Comparison of ENCODE assay signal across 8 cellular contexts in genomic region chr6:43477235-43478007, GRCh38. TPM values are rescaled to one million over a fixed set of nuclear protein-coding genes. Genes with fewer than 3 reads are reported as not detected.
DNase-seq lines count a peak whose midpoint lies in the region; ATAC-seq, FAIRE-seq and TF ChIP-seq lines count a peak whose summit lies in the region.

A gene with protein sequence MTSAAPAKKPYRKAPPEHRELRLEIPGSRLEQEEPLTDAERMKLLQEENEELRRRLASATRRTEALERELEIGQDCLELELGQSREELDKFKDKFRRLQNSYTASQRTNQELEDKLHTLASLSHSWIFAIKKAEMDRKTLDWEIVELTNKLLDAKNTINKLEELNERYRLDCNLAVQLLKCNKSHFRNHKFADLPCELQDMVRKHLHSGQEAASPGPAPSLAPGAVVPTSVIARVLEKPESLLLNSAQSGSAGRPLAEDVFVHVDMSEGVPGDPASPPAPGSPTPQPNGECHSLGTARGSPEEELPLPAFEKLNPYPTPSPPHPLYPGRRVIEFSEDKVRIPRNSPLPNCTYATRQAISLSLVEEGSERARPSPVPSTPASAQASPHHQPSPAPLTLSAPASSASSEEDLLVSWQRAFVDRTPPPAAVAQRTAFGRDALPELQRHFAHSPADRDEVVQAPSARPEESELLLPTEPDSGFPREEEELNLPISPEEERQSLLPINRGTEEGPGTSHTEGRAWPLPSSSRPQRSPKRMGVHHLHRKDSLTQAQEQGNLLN (plus strand): TSS chr6:43477570. CDS start chr6:43499002, 21,432 bp downstream.

- H3K36me3 ChIP-seq in CD4-positive, alpha-beta memory T cell (ENCODE audit: insufficient read depth, low read length) = no peaks in the 10 kb centered on the region
- H3K36me3 ChIP-seq in HUES6 (ENCODE audit: control insufficient read depth, insufficient read depth, low read length) = no peaks in the 10 kb centered on the region
- no peaks in the 10 kb centered on the region for H3K36me3 ChIP-seq in OCI-LY1 (ENCODE audit: insufficient read depth, low read length)
- no peaks in the 10 kb centered on the region for H3K36me3 ChIP-seq in endothelial cell of umbilical vein (ENCODE audit: control insufficient read depth in 2 of 2, extremely low read depth in 1 of 2, insufficient read depth in 2 of 2, low read length in 2 of 2)

- FAIRE-seq in endothelial cell of umbilical vein (lab: Jason Lieb, UNC) = peak; percentile 93

- dilution Hi-C loops in endothelial cell of umbilical vein (cut with MboI; ENCODE audit: extremely low pct_ligation_motif_present, low sequenced_read_pairs) = no loop called here

- H3K4me3 ChIP-seq in CD4-positive, alpha-beta memory T cell (ENCODE audit: low read length in 2 of 2) = peak within 1 kb of the TSS; percentile 45 to 69
- peak within 1 kb of the TSS; percentile 71 for H3K4me3 ChIP-seq in HUES6 (ENCODE audit: low read depth, low read length)
- H3K4me3 ChIP-seq in OCI-LY1 (ENCODE audit: low read depth, low read length, poor library complexity, severe bottlenecking) = peak within 1 kb of the TSS; percentile 72
- H3K4me3 ChIP-seq in endothelial cell of umbilical vein (replicated peaks in 1 of 3; ENCODE audit: insufficient read depth in 1 of 3, low read depth in 1 of 3, low read length in 3 of 3) = peak within 1 kb of the TSS; percentile 82 to 96 (median 91)

- H3K79me2 ChIP-seq in OCI-LY1 (ENCODE audit: insufficient read depth, low read length) (no peaks in the 10 kb centered on the region), endothelial cell of umbilical vein (ENCODE audit: control insufficient read depth, insufficient read depth, low read length) (peaks cover 16% of the 10 kb centered on the region)

- peak within 1 kb of the TSS; percentile 89 to 99 (median 97) for H3K27ac Mint-ChIP-seq in CD4-positive, alpha-beta memory T cell

- H3K9me1 ChIP-seq in endothelial cell of umbilical vein (replicated peaks; ENCODE audit: control insufficient read depth, extremely low read depth, insufficient read depth, low read length) = no peaks in the 10 kb centered on the region

- peak; percentile 89 for TF ChIP-seq POLR2A in endothelial cell of umbilical vein (IDR thresholded peaks at IDR 0.05; ENCODE audit: low read depth, low read length)

- H2AFZ ChIP-seq in OCI-LY1 (ENCODE audit: low read length) = peak within 1 kb of the TSS; percentile 50
- H2AFZ ChIP-seq in endothelial cell of umbilical vein (ENCODE audit: low read depth, low read length) = peak within 1 kb of the TSS; percentile 91

- intact Hi-C loops in CD4-positive, alpha-beta memory T cell (cut with micrococcal nuclease) = loop anchor here (1.0 kb wide), 4 partner anchors 22 to 108 kb away; partner anchors contain the start of genes DLK2, POLR1C and ZNF318
- intact Hi-C loops in endothelial cell of umbilical vein (cut with micrococcal nuclease) = loop anchor here (2.0 kb wide), 1 partner anchor 23 kb away; the partner anchor contains the start of gene DLK2

- peak; percentile 93 to 96 (median 94) for DNase-seq in CD4-positive, alpha-beta memory T cell
- peak; percentile 99 for DNase-seq in activated CD8-positive, alpha-beta memory T cell treated with anti-CD3 and anti-CD28 coated beads, Interleukin-2, amount 50 U/mL, for 48 hours
- DNase-seq in endothelial cell of umbilical vein (ENCODE audit: low read depth, low spot score) = peak; percentile 89
- peak; percentile 92 for DNase-seq in midbrain (lab: John Stamatoyannopoulos, UW)
- DNase-seq in stimulated activated CD8-positive, alpha-beta memory T cell treated with anti-CD3 and anti-CD28 coated beads, Interleukin-15, amount 100 ng/mL, for 48 hours (ENCODE audit: low read depth in 2 of 2) = peak; percentile 95

- peak within 1 kb of the TSS; percentile 85 to 97 (median 92) for H3K4me3 Mint-ChIP-seq in CD4-positive, alpha-beta memory T cell

- H3K27me3 Mint-ChIP-seq in CD4-positive, alpha-beta memory T cell = no peaks in the 10 kb centered on the region

- no peaks in the 10 kb centered on the region for H3K9me3 ChIP-seq in CD4-positive, alpha-beta memory T cell (ENCODE audit: control insufficient read depth in 1 of 2, low read length in 2 of 2)
- no peaks in the 10 kb centered on the region for H3K9me3 ChIP-seq in HUES6 (ENCODE audit: control insufficient read depth, insufficient read depth, low read depth, low read length)
- no peaks in the 10 kb centered on the region for H3K9me3 ChIP-seq in OCI-LY1 (ENCODE audit: low read length)
- no peaks in the 10 kb centered on the region for H3K9me3 ChIP-seq in endothelial cell of umbilical vein (replicated peaks; ENCODE audit: control insufficient read depth, insufficient read depth, low read length)

- CTCF ChIA-PET in CD4-positive, alpha-beta memory T cell (lab: Charles Lee; ENCODE audit: partially characterized antibody) = interaction anchor here (0.7 to 1.8 kb wide), 10 partner anchors 10 to 169 kb away, joined by 3 to 11 read pairs (median 3); partner anchors contain the start of genes CRIP3 and LRRC73
- CTCF ChIA-PET in endothelial cell of umbilical vein (lab: Charles Lee) = interaction anchor here (0.6 to 1.6 kb wide), 6 partner anchors 9 to 231 kb away, joined by 3 to 9 read pairs (median 4); no protein-coding TSS in a partner anchor

- H3K4me1 ChIP-seq in CD4-positive, alpha-beta memory T cell (ENCODE audit: insufficient read depth, low read length) = peaks cover 28% of the 10 kb centered on the region
- H3K4me1 ChIP-seq in HUES6 (ENCODE audit: control insufficient read depth, insufficient read depth, low read length) (peaks cover 30% of the 10 kb centered on the region), OCI-LY1 (ENCODE audit: insufficient read depth, low read length, severe bottlenecking) (peaks cover 42% of the 10 kb centered on the region), endothelial cell of umbilical vein (ENCODE audit: control insufficient read depth, extremely low read depth, insufficient read depth, low read length) (peaks cover 9% of the 10 kb centered on the region)

- H3K27ac ChIP-seq in CD4-positive, alpha-beta memory T cell (ENCODE audit: low read depth, low read length) = peak within 1 kb of the TSS; percentile 97
- peak within 1 kb of the TSS; percentile 70 for H3K27ac ChIP-seq in HUES6 (ENCODE audit: low read depth, low read length)
- H3K27ac ChIP-seq in OCI-LY1 (ENCODE audit: low read depth, low read length, poor library complexity, severe bottlenecking) = peak within 1 kb of the TSS; percentile 29
- peak within 1 kb of the TSS; percentile 58 for H3K27ac ChIP-seq in endothelial cell of umbilical vein (ENCODE audit: insufficient read depth, low read depth, low read length)

- peak within 1 kb of the TSS; percentile 87 for H3K4me2 ChIP-seq in OCI-LY1 (ENCODE audit: low read length)
- peak within 1 kb of the TSS; percentile 95 for H3K4me2 ChIP-seq in endothelial cell of umbilical vein (ENCODE audit: insufficient read depth, low read length)

- TF ChIP-seq CTCF in OCI-LY1 (IDR thresholded peaks at IDR 0.05; ENCODE audit: low read length) = no peak
- TF ChIP-seq CTCF in endothelial cell of umbilical vein (IDR thresholded peaks at IDR 0.05; ENCODE audit: extremely low read depth in 1 of 2, insufficient read depth in 1 of 2, low read depth in 1 of 2, low read length in 2 of 2) = no peak

- H4K20me1 ChIP-seq in OCI-LY1 (ENCODE audit: insufficient read depth, low read length) (no peaks in the 10 kb centered on the region), endothelial cell of umbilical vein (replicated peaks; ENCODE audit: control insufficient read depth, extremely low read depth, insufficient read depth, low read length) (no peaks in the 10 kb centered on the region)

- POLR2A ChIA-PET in CD4-positive, alpha-beta memory T cell (lab: Charles Lee; ENCODE audit: partially characterized antibody) = interaction anchor here (0.6 to 3.5 kb wide), 14 partner anchors 15 to 914 kb away, joined by 3 to 33 read pairs (median 6); partner anchors contain the start of genes ABCC10, DLK2, DNPH1 and MRPS18A
- POLR2A ChIA-PET in endothelial cell of umbilical vein (lab: Charles Lee) = interaction anchor here (0.6 to 1.0 kb wide), 8 partner anchors 10 to 611 kb away, joined by 3 to 5 read pairs (median 4); partner anchors contain the start of gene POLR1C

- peaks cover 38 to 46% (median 42%) of the 10 kb centered on the region in 4 donors for H3K4me1 Mint-ChIP-seq in CD4-positive, alpha-beta memory T cell

- H3K27me3 ChIP-seq in CD4-positive, alpha-beta memory T cell (ENCODE audit: insufficient read depth, low read length) = no peaks in the 10 kb centered on the region
- no peaks in the 10 kb centered on the region for H3K27me3 ChIP-seq in HUES6 (ENCODE audit: control insufficient read depth, insufficient read depth, low read length)
- H3K27me3 ChIP-seq in OCI-LY1 (ENCODE audit: insufficient read depth, low read length) = no peaks in the 10 kb centered on the region
- no peaks in the 10 kb centered on the region for H3K27me3 ChIP-seq in endothelial cell of umbilical vein (ENCODE audit: control insufficient read depth in 2 of 2, insufficient read depth in 2 of 2, low read length in 2 of 2)

- no peaks in the 10 kb centered on the region for H3F3A ChIP-seq in OCI-LY1 (ENCODE audit: insufficient read depth, low read length)

- H3K36me3 Mint-ChIP-seq in CD4-positive, alpha-beta memory T cell = peaks cover 0 to 13% of the 10 kb centered on the region in 2 donors

- ATAC-seq in GM19463 (IDR thresholded peaks at IDR 0.05; ENCODE audit: unreplicated experiment) = peak; percentile 99

- no TSS peak for BruUV-seq in endothelial cell of umbilical vein (replicated peaks; lab: Mats Ljungman, UMichigan)

- no peaks in the 10 kb centered on the region for H3K9me2 ChIP-seq in OCI-LY1 (ENCODE audit: low read depth, low read length)

- H3K9me3 Mint-ChIP-seq in CD4-positive, alpha-beta memory T cell = no peaks in the 10 kb centered on the region

- H3K9ac ChIP-seq in HUES6 (ENCODE audit: low read length) (peak within 1 kb of the TSS; percentile 78), OCI-LY1 (ENCODE audit: low read length) (peak within 1 kb of the TSS; percentile 71), endothelial cell of umbilical vein (replicated peaks; ENCODE audit: extremely low read depth, insufficient read depth, low read length) (peak within 1 kb of the TSS; percentile 86)

TF ChIP-seq in endothelial cell of umbilical vein, 7 proteins besides CTCF, POLR2A, EP300 and RAD21 (continues in another document):
- no peak for TF ChIP-seq JUN (IDR thresholded peaks at IDR 0.05; ENCODE audit: borderline replicate concordance, insufficient read depth, insufficient read length, low read depth)
- no peak for TF ChIP-seq MYC (IDR thresholded peaks at IDR 0.05; ENCODE audit: low read depth, low read length)

RNA-seq across cellular contexts. Expression of the gene that starts here (rescaled TPM):
- total RNA-seq in CD4-positive, alpha-beta memory T cell = 10 to 100 TPM; 52.0 to 54.4 TPM
- 10 to 100 TPM in 1 of 2 donors, 1 to 10 TPM in 1; 7.3 to 12.1 TPM for polyA plus RNA-seq in CD4-positive, alpha-beta memory T cell
- 31.8 and 33.1 TPM in 2 replicates for total RNA-seq in endothelial cell of umbilical vein
- 28.4 and 29.9 TPM in 2 replicates for polyA plus RNA-seq in endothelial cell of umbilical vein
- 21.7 and 25.2 TPM in 2 replicates for polyA plus RNA-seq in endothelial cell of umbilical vein (2011; cell fraction: cytosol; rRNA removed)
- 82.3 and 91.6 TPM in 2 replicates for polyA plus RNA-seq in endothelial cell of umbilical vein (2011; cell fraction: nucleus; rRNA removed)
- polyA plus RNA-seq in endothelial cell of umbilical vein (2012) = 14.6 and 15.7 TPM in 2 replicates
- 15.9 and 16.6 TPM in 2 replicates for polyA minus RNA-seq in endothelial cell of umbilical vein
- 13.4 TPM for polyA minus RNA-seq in endothelial cell of umbilical vein (2011; cell fraction: cytosol; rRNA and poly(A)+ RNA removed)
- polyA minus RNA-seq in endothelial cell of umbilical vein (2011; cell fraction: nucleus; rRNA and poly(A)+ RNA removed) = 14.7 and 15.2 TPM in 2 replicates

Comparison
In these comparisons a context has a peak if more than half of its experiments do, and no peak if none do; other contexts are left out.
1. Peak in every context shown above with its lines: DNase-seq, ATAC-seq, H3K4me3 ChIP-seq and H3K27ac ChIP-seq.
2. H3K27ac ChIP-seq: peak in every context shown above with its lines; median percentile 97 in CD4-positive, alpha-beta memory T cell; 70 in HUES6; 58 in endothelial cell of umbilical vein; 29 in OCI-LY1.